In genomic region chr18:79797518-79798345, GRCh38 we compare ENCODE assay signal across 1 cellular context.
TF ChIP-seq lines count a peak whose summit lies in the region.

KCNG2 (plus strand) TSS chr18:79797938; CDS start chr18:79863668, 65,730 bp downstream.

TF ChIP-seq in WTC11, 78 proteins besides CTCF, POLR2A, EP300 and RAD21 (continued from another document):
- TF ChIP-seq ZNF425 (CRISPR knock-in tag; conservative IDR thresholded peaks at IDR 0.05): no peak
